In the genomic region with DNA sequence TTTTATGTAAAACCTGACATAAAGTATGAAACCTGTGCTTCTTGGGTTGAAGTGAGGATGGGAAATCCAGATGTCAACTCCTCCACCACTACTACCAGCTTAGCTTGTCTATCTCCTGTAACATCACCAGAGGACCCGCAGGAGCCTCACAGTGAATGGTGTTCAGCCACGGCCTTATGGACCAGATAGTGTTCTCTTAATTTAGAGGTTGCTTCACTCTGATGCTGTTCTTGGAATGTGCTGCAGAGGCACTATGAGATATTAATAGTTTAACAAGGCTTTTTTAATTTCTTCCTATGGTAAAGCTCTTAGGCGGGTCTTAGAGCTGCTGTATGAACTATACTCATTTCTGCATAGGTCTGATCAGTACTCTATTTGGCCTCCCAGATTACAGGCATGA, we compare ENCODE assay signal across 31 cellular contexts. TPM values are rescaled to one million over a fixed set of nuclear protein-coding genes. Genes with fewer than 3 reads are reported as not detected.
DNase-seq lines count a peak whose midpoint lies in the region; ATAC-seq, FAIRE-seq and TF ChIP-seq lines count a peak whose summit lies in the region.
"Had no signal": no experiment of that assay in that cellular context is flagged by ENCODE, and none has a peak within 500 bp of the region (broad histone marks: within the 10 kb centered on the region; RNA-seq: fewer than 3 reads in every experiment).

No MANE protein-coding gene starts in this region.

- no peaks in the 10 kb centered on the region for H3K79me2 ChIP-seq in GM12878 (ENCODE audit: control insufficient read depth, insufficient read depth, low read length)

- no peak for TF ChIP-seq POLR2A in heart left ventricle (IDR thresholded peaks at IDR 0.05)
- TF ChIP-seq POLR2A in GM12878 (IDR thresholded peaks at IDR 0.05; ENCODE audit: low read depth, low read length): no peak
- no peak for TF ChIP-seq POLR2A in esophagus squamous epithelium (IDR thresholded peaks at IDR 0.05)

- H3K27me3 ChIP-seq in heart left ventricle (no peaks in the 10 kb centered on the region), right cardiac atrium (ENCODE audit: control insufficient read depth, insufficient read depth) (no peaks in the 10 kb centered on the region), GM12878 (replicated peaks in 1 of 2; ENCODE audit: control insufficient read depth in 2 of 2, insufficient read depth in 2 of 2, low read length in 1 of 2) (no peaks in the 10 kb centered on the region), neutrophil (no peaks in the 10 kb centered on the region), small intestine (ENCODE audit: control insufficient read depth in 2 of 2, insufficient read depth in 2 of 2, low read length in 2 of 2) (no peaks in the 10 kb centered on the region), esophagus squamous epithelium (no peaks in the 10 kb centered on the region)
- H3K27me3 ChIP-seq: left lung, suprapubic skin had no signal

- no peak for DNase-seq in heart left ventricle
- DNase-seq in right cardiac atrium: no peak
- DNase-seq in GM12878 (ENCODE audit: low read depth, low spot score): no peak
- no peak for DNase-seq in small intestine
- DNase-seq in esophagus squamous epithelium (lab: John Stamatoyannopoulos, UW): no peak
- DNase-seq in A172 (ENCODE audit: low spot score): no peak
- DNase-seq: activated CD4-positive, alpha-beta memory T cell treated with anti-CD3 and anti-CD28 coated beads for 36 hours; AML-193; amniotic stem cell; CD4-positive, CD25-positive, alpha-beta regulatory T cell; DND-41; effector CD4-positive, alpha-beta T cell; islet precursor cell; left lung; MM.1S; naive B cell; NCI-H1417 treated with DMSO at 0.1 percent for 48 hours; NCI-H2029 treated with DMSO at 0.1 percent for 48 hours; NCI-H524 treated with DMSO at 0.1 percent for 48 hours; PC-3; SHP77; stimulated activated naive B cell treated with anti-CD40 and anti-IgM and Interleukin-4, amounts not matched to agents 10 μg/mL and 1 μg/mL and 100 μg/mL, for 72 hours; T-helper 17 cell had no signal

- SMC1A ChIA-PET in GM12878 (lab: Charles Lee; ENCODE audit: uncharacterized antibody, unreplicated experiment): interaction anchor here (0.8 to 1.5 kb wide), 2 partner anchors 24 to 31 kb away, joined by 3 to 4 read pairs; no protein-coding TSS in a partner anchor

- POLR2A ChIA-PET in GM12878 (lab: Charles Lee): interaction anchor here (1.1 kb wide), 1 partner anchor 12 kb away, joined by 3 read pairs; no protein-coding TSS in a partner anchor

- in situ Hi-C loops in GM12878 (cut with MboI): no loop called here

- H3K4me3 ChIP-seq in heart left ventricle (no peak overlapping the region), right cardiac atrium (ENCODE audit: low read length) (no peak overlapping the region), GM12878 (no peak overlapping the region), neutrophil (ENCODE audit: low read depth in 1 of 2, low read length in 1 of 2) (no peak overlapping the region), small intestine (ENCODE audit: low read depth in 1 of 2, low read length in 2 of 2) (no peak overlapping the region), esophagus squamous epithelium (no peak overlapping the region)
- H3K4me3 ChIP-seq: A549, left lung, suprapubic skin had no signal

- TF ChIP-seq RAD21 in GM12878 (IDR thresholded peaks at IDR 0.05; ENCODE audit: insufficient read depth, low read depth, low read length): no peak

- no peaks in the 10 kb centered on the region for H3K9me3 ChIP-seq in heart left ventricle
- H3K9me3 ChIP-seq in right cardiac atrium (ENCODE audit: control insufficient read depth, low read length): no peaks in the 10 kb centered on the region
- no peaks in the 10 kb centered on the region for H3K9me3 ChIP-seq in GM12878 (replicated peaks; ENCODE audit: control insufficient read depth, insufficient read depth, low read length)
- H3K9me3 ChIP-seq in neutrophil: no peaks in the 10 kb centered on the region
- no peaks in the 10 kb centered on the region for H3K9me3 ChIP-seq in small intestine (ENCODE audit: control insufficient read depth, low read depth)
- H3K9me3 ChIP-seq in esophagus squamous epithelium: no peaks in the 10 kb centered on the region
- H3K9me3 ChIP-seq: A549, left lung, suprapubic skin had no signal

- 49 to 63% (median 52%) methylated on average over 3 of the region's 3 CpGs for WGBS in heart left ventricle, 4 donors
- 78% methylated on average over 3 of the region's 3 CpGs for WGBS in right cardiac atrium
- 100% methylated on average over 3 of the region's 3 CpGs for WGBS in GM12878 (ENCODE audit: insufficient coverage, insufficient replicate concordance, low lambda C conversion rate, missing lambda C conversion rate)
- WGBS in small intestine, 3 donors: 92 to 100% (median 98%) methylated on average over 3 of the region's 3 CpGs
- 86 to 92% methylated on average over 2 to 3 of the region's 3 CpGs for WGBS in esophagus squamous epithelium, 2 donors

- no peak overlapping the region for H3K9ac ChIP-seq in GM12878 (ENCODE audit: control insufficient read depth, insufficient read depth, low read length)
- H3K9ac ChIP-seq: KMS-11 had no signal

- RAD21 ChIA-PET in GM12878 (lab: Charles Lee; ENCODE audit: unreplicated experiment): no interaction called here

- intact Hi-C loops in heart left ventricle (cut with DNase I) (no loop called here), right cardiac atrium (cut with DNase I) (no loop called here), GM12878 (cut with micrococcal nuclease; ENCODE audit: unreplicated experiment) (no loop called here), esophagus squamous epithelium (cut with DNase I) (no loop called here)

- H4K20me1 ChIP-seq in GM12878 (ENCODE audit: control insufficient read depth, insufficient read depth): no peaks in the 10 kb centered on the region

- no peak overlapping the region for H2AFZ ChIP-seq in GM12878 (ENCODE audit: control insufficient read depth, low read depth, low read length)

- BruUV-seq in GM12878 (replicated peaks; lab: Mats Ljungman, UMichigan): no TSS peak

- peak; percentile 56 to 71 (median 64) for ATAC-seq in heart left ventricle
- ATAC-seq in right cardiac atrium: no peak
- ATAC-seq in GM12878: no peak
- ATAC-seq: A549; activated CD4-positive, CD25-positive, alpha-beta regulatory T cell treated with anti-CD3 and anti-CD28 coated beads, Interleukin-2, amount 50 U/mL, for 24 hours; left lung; PC-3; stimulated activated naive B cell treated with anti-CD40 and anti-IgM and Interleukin-4, amounts not matched to agents 10 μg/mL and 1 μg/mL and 100 μg/mL, for 72 hours; T-helper 17 cell had no signal

- peaks cover 0 to 100% (median 98%) of the 10 kb centered on the region in 9 donors for H3K36me3 ChIP-seq in heart left ventricle
- H3K36me3 ChIP-seq in GM12878 (ENCODE audit: control insufficient read depth in 2 of 2, insufficient read depth in 2 of 2, low read length in 1 of 2): peaks cover 17 to 43% of the 10 kb centered on the region in 2 experiments
- peaks cover 25% of the 10 kb centered on the region for H3K36me3 ChIP-seq in neutrophil
- peaks cover 25 to 32% of the 10 kb centered on the region in 2 donors for H3K36me3 ChIP-seq in small intestine (ENCODE audit: control insufficient read depth in 2 of 2, insufficient read depth in 2 of 2, low read length in 2 of 2)
- peaks cover 25 to 100% (median 50%) of the 10 kb centered on the region in 3 donors for H3K36me3 ChIP-seq in esophagus squamous epithelium

- FAIRE-seq in GM12878 (lab: Jason Lieb, UNC) (peak; percentile 18), small intestine (lab: Jason Lieb, UNC) (no peak)
- FAIRE-seq: A549, GM18507, TTC549 had no signal

- peak overlapping the region in 8 of 12 donors; percentile 11 to 72 (median 34) for H3K27ac ChIP-seq in heart left ventricle
- H3K27ac ChIP-seq in right cardiac atrium (ENCODE audit: low read length): no peak overlapping the region
- no peak overlapping the region for H3K27ac ChIP-seq in GM12878 (ENCODE audit: control insufficient read depth, insufficient read depth)
- H3K27ac ChIP-seq in neutrophil: peak overlapping the region; percentile 68
- H3K27ac ChIP-seq in temporal lobe (ENCODE audit: low read depth, low read length): peak overlapping the region; percentile 37
- H3K27ac ChIP-seq in small intestine (ENCODE audit: low read depth in 1 of 2, low read length in 1 of 2): no peak overlapping the region
- H3K27ac ChIP-seq in esophagus squamous epithelium: no peak overlapping the region
- H3K27ac ChIP-seq: KMS-11, suprapubic skin had no signal

- H3K4me1 ChIP-seq in heart left ventricle (peaks cover 0 to 23% (median 6%) of the 10 kb centered on the region in 12 donors), right cardiac atrium (ENCODE audit: control insufficient read depth, insufficient read depth, low read length) (no peaks in the 10 kb centered on the region), GM12878 (ENCODE audit: control insufficient read depth, insufficient read depth, low read length) (no peaks in the 10 kb centered on the region), neutrophil (ENCODE audit: control insufficient read depth in 1 of 2, insufficient read depth in 1 of 2, low read depth in 1 of 2, low read length in 1 of 2) (peaks cover 59 to 64% of the 10 kb centered on the region in 2 experiments), small intestine (ENCODE audit: control insufficient read depth in 2 of 2, insufficient read depth in 1 of 2, low read depth in 1 of 2, low read length in 1 of 2) (no peaks in the 10 kb centered on the region), esophagus squamous epithelium (peaks cover 6 to 22% (median 18%) of the 10 kb centered on the region in 3 donors)
- H3K4me1 ChIP-seq: suprapubic skin had no signal

- no peak for TF ChIP-seq EP300 in GM12878 (IDR thresholded peaks at IDR 0.05; ENCODE audit: borderline replicate concordance in 1 of 2, control insufficient read depth in 1 of 2, low read depth in 2 of 2, low read length in 2 of 2)

- no peak overlapping the region for H3K4me2 ChIP-seq in GM12878 (ENCODE audit: control insufficient read depth, insufficient read depth)
- H3K4me2 ChIP-seq: A549, KMS-11 had no signal

- TF ChIP-seq CTCF in heart left ventricle (IDR thresholded peaks at IDR 0.05) (no peak), GM12878 (IDR thresholded peaks at IDR 0.05 in 2 of 3, conservative IDR thresholded peaks at IDR 0.05 in 1 of 3; ENCODE audit: control insufficient read depth in 2 of 3, extremely low read depth in 1 of 3, insufficient read depth in 1 of 3, low read depth in 3 of 3, low read length in 3 of 3) (no peak), neutrophil (IDR thresholded peaks at IDR 0.05) (no peak), esophagus squamous epithelium (IDR thresholded peaks at IDR 0.05) (no peak)

- CTCF ChIA-PET in GM12878 (lab: Yijun Ruan, JAX): interaction anchor here (1.2 to 4.7 kb wide), 4 partner anchors 22 to 149 kb away, joined by 3 to 27 read pairs (median 6); no protein-coding TSS in a partner anchor

RNA-seq across cellular contexts. Expression of a gene that starts 27.9 kb away (rescaled TPM):
- total RNA-seq in heart left ventricle (10 to 100 TPM; 25.4 to 42.0 (median 36.1) TPM), right cardiac atrium (10 to 100 TPM; 29.2 to 37.6 (median 31.1) TPM), GM12878 (2014; rRNA removed) (31.7 and 33.0 TPM in 2 replicates), GM12878 (2014; rRNA removed; fragmentation: Illumina TruSeq; extraction: Trizol) (32.4 and 33.8 TPM in 2 replicates), GM12878 (2021) (32.6 and 37.7 TPM in 2 replicates), temporal lobe (18.4 TPM), esophagus squamous epithelium (10 to 100 TPM; 19.7 to 47.7 (median 27.2) TPM)
- polyA plus RNA-seq in heart left ventricle (10 to 100 TPM; 13.7 to 23.8 TPM), right cardiac atrium (12.3 TPM), GM12878 (2011; rRNA removed) (43.6 and 44.2 TPM in 2 replicates), GM12878 (2014; fragmentation: Illumina TruSeq; extraction: Trizol) (44.4 and 46.0 TPM in 2 replicates), GM12878 (2014; fragmentation: Nextera tagmentation; extraction: Ambion mirVana) (10 to 100 TPM; 11.9 to 18.6 TPM), GM12878 (2014; rRNA removed) (33.0 and 34.6 TPM in 2 replicates), GM12878 (2016; fragmentation: Nextera tagmentation; extraction: Ambion mirVana) (10 to 100 TPM; 42.6 to 45.1 TPM), small intestine (10 to 100 TPM; 12.6 to 23.5 (median 20.8) TPM)
- 106 and 126 TPM in 2 replicates for total RNA-seq in GM12878 (2013; cell fraction: nucleolus; rRNA removed)
- 25.7 TPM for polyA plus RNA-seq in GM12878 (2011; ENCODE audit: low read depth)
- 46.4 and 50.9 TPM in 2 replicates for polyA plus RNA-seq in GM12878 (2011; cell fraction: cytosol; rRNA removed)
- polyA plus RNA-seq in GM12878 (2011; cell fraction: nucleus; rRNA removed): 56.3 and 62.8 TPM in 2 replicates
- 29.4 and 36.7 TPM in 2 replicates for polyA plus RNA-seq in GM12878 (2012)
- polyA minus RNA-seq in GM12878 (2011; rRNA and poly(A)+ RNA removed): 106 and 140 TPM in 2 replicates
- polyA minus RNA-seq in GM12878 (2011; cell fraction: cytosol; rRNA and poly(A)+ RNA removed): 19.8 and 30.7 TPM in 2 replicates
- 34.7 and 50.5 TPM in 2 replicates for polyA minus RNA-seq in GM12878 (2011; cell fraction: nucleus; rRNA and poly(A)+ RNA removed)
- total RNA-seq in A172 (2014; rRNA removed; shearing (Covaris generic)): 16.3 and 21.7 TPM in 2 replicates

RNA-seq across cellular contexts. Expression of a gene that starts 53.4 kb away (rescaled TPM):
- 10 to 100 TPM; 37.6 to 58.5 (median 53.0) TPM for total RNA-seq in heart left ventricle
- polyA plus RNA-seq in heart left ventricle: 10 to 100 TPM; 24.7 to 76.5 TPM
- total RNA-seq in right cardiac atrium: 10 to 100 TPM; 46.7 to 56.1 (median 52.1) TPM
- 56.7 TPM for polyA plus RNA-seq in right cardiac atrium
- total RNA-seq in GM12878 (2013; cell fraction: nucleolus; rRNA removed): 27.2 and 29.5 TPM in 2 replicates
- total RNA-seq in GM12878 (2014; rRNA removed): 40.3 and 55.7 TPM in 2 replicates
- 68.7 and 75.7 TPM in 2 replicates for total RNA-seq in GM12878 (2014; rRNA removed; fragmentation: Illumina TruSeq; extraction: Trizol)
- total RNA-seq in GM12878 (2021): 50.6 and 56.7 TPM in 2 replicates
- 56.9 TPM for polyA plus RNA-seq in GM12878 (2011; ENCODE audit: low read depth)
- polyA plus RNA-seq in GM12878 (2011; rRNA removed): 179 and 312 TPM in 2 replicates
- 51.2 and 60.3 TPM in 2 replicates for polyA plus RNA-seq in GM12878 (2011; cell fraction: cytosol; rRNA removed)
- 56.1 and 66.1 TPM in 2 replicates for polyA plus RNA-seq in GM12878 (2011; cell fraction: nucleus; rRNA removed)
- 63.1 and 86.9 TPM in 2 replicates for polyA plus RNA-seq in GM12878 (2012)
- 79.0 and 91.5 TPM in 2 replicates for polyA plus RNA-seq in GM12878 (2014; fragmentation: Illumina TruSeq; extraction: Trizol)
- polyA plus RNA-seq in GM12878 (2014; fragmentation: Nextera tagmentation; extraction: Ambion mirVana): 100 to 1,000 TPM; 121 to 152 TPM
- 41.8 and 65.1 TPM in 2 replicates for polyA plus RNA-seq in GM12878 (2014; rRNA removed)
- 10 to 100 TPM; 78.3 to 83.8 TPM for polyA plus RNA-seq in GM12878 (2016; fragmentation: Nextera tagmentation; extraction: Ambion mirVana)
- 28.8 and 52.7 TPM in 2 replicates for polyA minus RNA-seq in GM12878 (2011; rRNA and poly(A)+ RNA removed)
- polyA minus RNA-seq in GM12878 (2011; cell fraction: cytosol; rRNA and poly(A)+ RNA removed): 18.2 and 24.5 TPM in 2 replicates
- 9.8 and 20.5 TPM in 2 replicates for polyA minus RNA-seq in GM12878 (2011; cell fraction: nucleus; rRNA and poly(A)+ RNA removed)
- 85.6 TPM for total RNA-seq in temporal lobe
- polyA plus RNA-seq in small intestine: 100 to 1,000 TPM in 2 of 3 donors, 10 to 100 TPM in 1; 78.1 to 212 (median 185) TPM
- total RNA-seq in esophagus squamous epithelium: 10 to 100 TPM; 37.7 to 62.5 (median 54.2) TPM
- 137 and 153 TPM in 2 replicates for total RNA-seq in A172 (2014; rRNA removed; shearing (Covaris generic))

RNA-seq across cellular contexts. Expression of a gene that starts 53.7 kb away (rescaled TPM):
- 100 to 1,000 TPM in 6 of 9 donors, 10 to 100 TPM in 3; 71.0 to 144 (median 112) TPM for total RNA-seq in heart left ventricle
- polyA plus RNA-seq in heart left ventricle: 100 to 1,000 TPM; 110 to 132 TPM
- 100 to 1,000 TPM; 199 to 229 (median 206) TPM for total RNA-seq in right cardiac atrium
- 222 TPM for polyA plus RNA-seq in right cardiac atrium
- total RNA-seq in GM12878 (2013; cell fraction: nucleolus; rRNA removed): 43.3 and 52.7 TPM in 2 replicates
- total RNA-seq in GM12878 (2014; rRNA removed): 46.3 and 50.0 TPM in 2 replicates
- total RNA-seq in GM12878 (2014; rRNA removed; fragmentation: Illumina TruSeq; extraction: Trizol): 67.9 and 72.1 TPM in 2 replicates
- total RNA-seq in GM12878 (2021): 120 and 121 TPM in 2 replicates
- polyA plus RNA-seq in GM12878 (2011; ENCODE audit: low read depth): 56.0 TPM
- 43.9 and 54.3 TPM in 2 replicates for polyA plus RNA-seq in GM12878 (2011; rRNA removed)
- 28.7 and 38.7 TPM in 2 replicates for polyA plus RNA-seq in GM12878 (2011; cell fraction: cytosol; rRNA removed)
- 28.4 and 37.7 TPM in 2 replicates for polyA plus RNA-seq in GM12878 (2011; cell fraction: nucleus; rRNA removed)
- 51.5 and 53.4 TPM in 2 replicates for polyA plus RNA-seq in GM12878 (2012)
- 60.8 and 65.6 TPM in 2 replicates for polyA plus RNA-seq in GM12878 (2014; fragmentation: Illumina TruSeq; extraction: Trizol)
- 10 to 100 TPM; 11.6 to 43.8 TPM for polyA plus RNA-seq in GM12878 (2014; fragmentation: Nextera tagmentation; extraction: Ambion mirVana)
- polyA plus RNA-seq in GM12878 (2014; rRNA removed): 107 and 115 TPM in 2 replicates
- 100 to 1,000 TPM; 120 to 135 TPM for polyA plus RNA-seq in GM12878 (2016; fragmentation: Nextera tagmentation; extraction: Ambion mirVana)
- 24.5 and 25.2 TPM in 2 replicates for polyA minus RNA-seq in GM12878 (2011; rRNA and poly(A)+ RNA removed)
- 11.5 and 14.2 TPM in 2 replicates for polyA minus RNA-seq in GM12878 (2011; cell fraction: cytosol; rRNA and poly(A)+ RNA removed)
- polyA minus RNA-seq in GM12878 (2011; cell fraction: nucleus; rRNA and poly(A)+ RNA removed): 27.7 and 54.5 TPM in 2 replicates
- total RNA-seq in temporal lobe: 36.6 TPM
- polyA plus RNA-seq in small intestine: 100 to 1,000 TPM; 104 to 194 (median 160) TPM
- total RNA-seq in esophagus squamous epithelium: 100 to 1,000 TPM in 1 of 4 donors, 10 to 100 TPM in 3; 73.2 to 101 (median 91.0) TPM
- 29.5 and 30.7 TPM in 2 replicates for total RNA-seq in A172 (2014; rRNA removed; shearing (Covaris generic))

Comparison
In these comparisons a context has a peak if more than half of its experiments do, and no peak if none do; other contexts are left out.
1. ATAC-seq: peak in heart left ventricle (4 of 4); none in right cardiac atrium (0 of 2) and GM12878 (single experiment).
2. H3K27ac ChIP-seq: peak in heart left ventricle (8 of 12), neutrophil (single experiment) and temporal lobe (single experiment); none in right cardiac atrium (single experiment), GM12878 (single experiment), small intestine (0 of 2) and esophagus squamous epithelium (0 of 4).